13 cellular contexts compared by ENCODE assay signal in genomic region chr1:984476-984814, GRCh38. TPM values are rescaled to one million over a fixed set of nuclear protein-coding genes. Genes with fewer than 3 reads are reported as not detected.
DNase-seq lines count a peak whose midpoint lies in the region; ATAC-seq and TF ChIP-seq lines count a peak whose summit lies in the region.
"Had no signal": no experiment of that assay in that cellular context is flagged by ENCODE, and none has a peak within 500 bp of the region (broad histone marks: within the 10 kb centered on the region; RNA-seq: fewer than 3 reads in every experiment).

No MANE protein-coding gene starts in this region.

- H3K27ac Mint-ChIP-seq in effector memory CD8-positive, alpha-beta T cell = no peak overlapping the region

- H3K9me3 ChIP-seq in HEK293 (ENCODE audit: control insufficient read depth, insufficient read depth, low read depth, low read length) = no peaks in the 10 kb centered on the region
- peaks cover 0 to 4% of the 10 kb centered on the region in 2 donors for H3K9me3 ChIP-seq in neuronal stem cell (replicated peaks in 1 of 2; ENCODE audit: control insufficient read depth in 2 of 2, insufficient read depth in 1 of 2, low read depth in 1 of 2, low read length in 2 of 2)
- H3K9me3 ChIP-seq: mucosa of descending colon, vagina had no signal

- H2BK120ac ChIP-seq in neuronal stem cell (ENCODE audit: low read depth, low read length) = no peak overlapping the region

- TF ChIP-seq CTCF in AG10803 (conservative IDR thresholded peaks at IDR 0.05; ENCODE audit: low read length) (no peak), HEK293 (tag by site-specific recombination; IDR thresholded peaks at IDR 0.05) (no peak; the same call in 1 of the 2 replicates)

- H3K27ac ChIP-seq in HEK293 (ENCODE audit: extremely low read depth, low read depth, low read length) (no peak overlapping the region), neuronal stem cell (replicated peaks; ENCODE audit: low read length) (no peak overlapping the region)
- H3K27ac ChIP-seq: vagina had no signal

- H3K9me3 Mint-ChIP-seq in effector memory CD8-positive, alpha-beta T cell = no peaks in the 10 kb centered on the region

- no peak overlapping the region for H4K8ac ChIP-seq in neuronal stem cell (ENCODE audit: low read depth, low read length)

- peaks cover 0 to 48% (median 4%) of the 10 kb centered on the region in 3 experiments for H3K27me3 ChIP-seq in neuronal stem cell (ENCODE audit: control insufficient read depth in 3 of 3, insufficient read depth in 3 of 3, low read depth in 1 of 3, low read length in 3 of 3)
- H3K27me3 ChIP-seq: vagina had no signal

- DNase-seq in AG10803 (ENCODE audit: low read depth) = no peak
- DNase-seq in effector memory CD8-positive, alpha-beta T cell = no peak
- DNase-seq in neuronal stem cell (ENCODE audit: low spot score) = no peak
- DNase-seq in cerebellar cortex (ENCODE audit: low spot score) = no peak
- DNase-seq in NCI-H526 treated with DMSO at 0.1 percent for 48 hours (lab: John Stamatoyannopoulos, UW) = no peak
- DNase-seq: GOT3, NCI-H69, retina had no signal

- no CpG with 5 or more reads among the region's 12 CpGs for WGBS in neuronal stem cell (ENCODE audit: extremely low coverage in 2 of 2, insufficient read length in 2 of 2, insufficient replicate concordance in 1 of 2), 2 donors

- H3K9ac ChIP-seq in neuronal stem cell (ENCODE audit: low read depth, low read length, poor library complexity) = no peak overlapping the region

- H3K36me3 ChIP-seq in HEK293 (ENCODE audit: control insufficient read depth in 2 of 2, insufficient read depth in 1 of 2, low read length in 2 of 2) = no peaks in the 10 kb centered on the region
- no peaks in the 10 kb centered on the region for H3K36me3 ChIP-seq in neuronal stem cell (replicated peaks in 1 of 2; ENCODE audit: control insufficient read depth in 2 of 2, insufficient read depth in 2 of 2, low read length in 2 of 2)
- H3K36me3 ChIP-seq: vagina had no signal

- H3K4me1 ChIP-seq in HEK293 (ENCODE audit: control insufficient read depth, insufficient read depth, low read length) = no peaks in the 10 kb centered on the region
- no peaks in the 10 kb centered on the region for H3K4me1 ChIP-seq in neuronal stem cell (ENCODE audit: control insufficient read depth in 2 of 2, insufficient read depth in 1 of 2, low read depth in 1 of 2, low read length in 2 of 2)
- H3K4me1 ChIP-seq: vagina had no signal

- peak overlapping the region; percentile 84 for H2AFZ ChIP-seq in neuronal stem cell (ENCODE audit: low read length)

- no peak overlapping the region for H3K4me2 ChIP-seq in neuronal stem cell (ENCODE audit: insufficient read depth, low read length, poor library complexity, severe bottlenecking)

- POLR2A ChIA-PET in HEK293 (lab: Yijun Ruan, JAX) = interaction anchor here (0.8 to 0.9 kb wide), 2 partner anchors 8 to 307 kb away, joined by 3 read pairs; no protein-coding TSS in a partner anchor

- H2BK5ac ChIP-seq in neuronal stem cell (ENCODE audit: low read length) = no peak overlapping the region

- peak overlapping the region; percentile 85 for H3K18ac ChIP-seq in neuronal stem cell (ENCODE audit: low read length)

- H3K14ac ChIP-seq in neuronal stem cell (ENCODE audit: low read length) = no peak overlapping the region

- no peak overlapping the region for H4K91ac ChIP-seq in neuronal stem cell (ENCODE audit: low read depth, low read length, poor library complexity)

- no peak overlapping the region for H2BK12ac ChIP-seq in neuronal stem cell (ENCODE audit: low read length)

- no peak overlapping the region for H3K4me3 Mint-ChIP-seq in effector memory CD8-positive, alpha-beta T cell

- CTCF ChIA-PET in HEK293 (lab: Yijun Ruan, JAX) = interaction anchor here (0.5 to 4.0 kb wide), 29 partner anchors 8 to 385 kb away, joined by 3 to 53 read pairs (median 4); partner anchors contain the start of gene AGRN

- H3K79me1 ChIP-seq in neuronal stem cell (ENCODE audit: low read depth, low read length) = no peaks in the 10 kb centered on the region

- H3K23ac ChIP-seq in neuronal stem cell (ENCODE audit: low read depth, low read length, poor library complexity) = no peak overlapping the region

- H2AK5ac ChIP-seq in neuronal stem cell (ENCODE audit: low read depth, low read length) = no peak overlapping the region

- no peak overlapping the region for H3K4ac ChIP-seq in neuronal stem cell (ENCODE audit: low read length)

- peak; percentile 7 for ATAC-seq in effector memory CD8-positive, alpha-beta T cell (replicated peaks)
- ATAC-seq in GM18502 (IDR thresholded peaks at IDR 0.05; ENCODE audit: poor library complexity, unreplicated experiment) (no peak), GM21360 (IDR thresholded peaks at IDR 0.05; ENCODE audit: unreplicated experiment) (no peak)

- peaks cover 4% of the 10 kb centered on the region for H3K36me3 Mint-ChIP-seq in effector memory CD8-positive, alpha-beta T cell (ENCODE audit: insufficient read depth)

- peak overlapping the region; percentile 9 for H2BK15ac ChIP-seq in neuronal stem cell (ENCODE audit: low read length)

- peaks cover 36 to 55% of the 10 kb centered on the region in 2 donors for H3K27me3 Mint-ChIP-seq in effector memory CD8-positive, alpha-beta T cell

- H3K4me1 Mint-ChIP-seq in effector memory CD8-positive, alpha-beta T cell (ENCODE audit: low read depth in 2 of 2) = no peaks in the 10 kb centered on the region

- H3K4me3 ChIP-seq in AG10803 (ENCODE audit: low read length) (peak overlapping the region; percentile 26), HEK293 (ENCODE audit: low read depth, low read length) (no peak overlapping the region), neuronal stem cell (ENCODE audit: low read length in 2 of 2) (no peak overlapping the region)
- H3K4me3 ChIP-seq: mucosa of descending colon had no signal

TF ChIP-seq in HEK293, 187 proteins besides CTCF, POLR2A, EP300 and RAD21 (continues in another document):
- no peak for TF ChIP-seq ZNF169 (tag by site-specific recombination; IDR thresholded peaks at IDR 0.05)
- TF ChIP-seq ZFP41 (tag by site-specific recombination; IDR thresholded peaks at IDR 0.05; ENCODE audit: borderline replicate concordance) = no peak
- TF ChIP-seq ZNF785 (tag by site-specific recombination; IDR thresholded peaks at IDR 0.05) = no peak
- TF ChIP-seq ZNF266 (tag by site-specific recombination; IDR thresholded peaks at IDR 0.05; ENCODE audit: low read depth) = peak; percentile 86
- TF ChIP-seq, protein P1, sequence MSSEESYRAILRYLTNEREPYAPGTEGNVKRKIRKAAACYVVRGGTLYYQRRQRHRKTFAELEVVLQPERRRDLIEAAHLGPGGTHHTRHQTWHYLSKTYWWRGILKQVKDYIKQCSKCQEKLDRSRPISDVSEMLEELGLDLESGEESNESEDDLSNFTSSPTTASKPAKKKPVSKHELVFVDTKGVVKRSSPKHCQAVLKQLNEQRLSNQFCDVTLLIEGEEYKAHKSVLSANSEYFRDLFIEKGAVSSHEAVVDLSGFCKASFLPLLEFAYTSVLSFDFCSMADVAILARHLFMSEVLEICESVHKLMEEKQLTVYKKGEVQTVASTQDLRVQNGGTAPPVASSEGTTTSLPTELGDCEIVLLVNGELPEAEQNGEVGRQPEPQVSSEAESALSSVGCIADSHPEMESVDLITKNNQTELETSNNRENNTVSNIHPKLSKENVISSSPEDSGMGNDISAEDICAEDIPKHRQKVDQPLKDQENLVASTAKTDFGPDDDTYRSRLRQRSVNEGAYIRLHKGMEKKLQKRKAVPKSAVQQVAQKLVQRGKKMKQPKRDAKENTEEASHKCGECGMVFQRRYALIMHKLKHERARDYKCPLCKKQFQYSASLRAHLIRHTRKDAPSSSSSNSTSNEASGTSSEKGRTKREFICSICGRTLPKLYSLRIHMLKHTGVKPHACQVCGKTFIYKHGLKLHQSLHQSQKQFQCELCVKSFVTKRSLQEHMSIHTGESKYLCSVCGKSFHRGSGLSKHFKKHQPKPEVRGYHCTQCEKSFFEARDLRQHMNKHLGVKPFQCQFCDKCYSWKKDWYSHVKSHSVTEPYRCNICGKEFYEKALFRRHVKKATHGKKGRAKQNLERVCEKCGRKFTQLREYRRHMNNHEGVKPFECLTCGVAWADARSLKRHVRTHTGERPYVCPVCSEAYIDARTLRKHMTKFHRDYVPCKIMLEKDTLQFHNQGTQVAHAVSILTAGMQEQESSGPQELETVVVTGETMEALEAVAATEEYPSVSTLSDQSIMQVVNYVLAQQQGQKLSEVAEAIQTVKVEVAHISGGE (tag by site-specific recombination; conservative IDR thresholded peaks at IDR 0.05; ENCODE audit: low read depth) = peak; percentile 79
- TF ChIP-seq ZNF76 (tag by site-specific recombination; IDR thresholded peaks at IDR 0.05; ENCODE audit: borderline replicate concordance, low read depth) = no peak
- no peak for TF ChIP-seq ZNF311 (tag by site-specific recombination; IDR thresholded peaks at IDR 0.05; ENCODE audit: borderline replicate concordance)
- TF ChIP-seq, protein P2, sequence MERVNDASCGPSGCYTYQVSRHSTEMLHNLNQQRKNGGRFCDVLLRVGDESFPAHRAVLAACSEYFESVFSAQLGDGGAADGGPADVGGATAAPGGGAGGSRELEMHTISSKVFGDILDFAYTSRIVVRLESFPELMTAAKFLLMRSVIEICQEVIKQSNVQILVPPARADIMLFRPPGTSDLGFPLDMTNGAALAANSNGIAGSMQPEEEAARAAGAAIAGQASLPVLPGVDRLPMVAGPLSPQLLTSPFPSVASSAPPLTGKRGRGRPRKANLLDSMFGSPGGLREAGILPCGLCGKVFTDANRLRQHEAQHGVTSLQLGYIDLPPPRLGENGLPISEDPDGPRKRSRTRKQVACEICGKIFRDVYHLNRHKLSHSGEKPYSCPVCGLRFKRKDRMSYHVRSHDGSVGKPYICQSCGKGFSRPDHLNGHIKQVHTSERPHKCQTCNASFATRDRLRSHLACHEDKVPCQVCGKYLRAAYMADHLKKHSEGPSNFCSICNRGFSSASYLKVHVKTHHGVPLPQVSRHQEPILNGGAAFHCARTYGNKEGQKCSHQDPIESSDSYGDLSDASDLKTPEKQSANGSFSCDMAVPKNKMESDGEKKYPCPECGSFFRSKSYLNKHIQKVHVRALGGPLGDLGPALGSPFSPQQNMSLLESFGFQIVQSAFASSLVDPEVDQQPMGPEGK (tag by site-specific recombination; IDR thresholded peaks at IDR 0.05) = no peak
- TF ChIP-seq ZNF529 (tag by site-specific recombination; IDR thresholded peaks at IDR 0.05; ENCODE audit: insufficient replicate concordance) = no peak
- no peak for TF ChIP-seq ZNF24 (tag by site-specific recombination; IDR thresholded peaks at IDR 0.05)
- no peak for TF ChIP-seq ZNF610 (tag by site-specific recombination; IDR thresholded peaks at IDR 0.05; ENCODE audit: borderline replicate concordance)
- TF ChIP-seq SP3 (tag by site-specific recombination; IDR thresholded peaks at IDR 0.05) = no peak

RNA-seq across cellular contexts. Expression of gene PERM1, which starts 2.6 kb away (rescaled TPM):
- polyA plus RNA-seq in neuronal stem cell (2013, experiment 1 of 2) = not detected
- 0.01 TPM for polyA plus RNA-seq in neuronal stem cell (2013, experiment 2 of 2)

RNA-seq across cellular contexts. Expression of gene HES4, which starts 15.5 kb away (rescaled TPM):
- polyA plus RNA-seq in neuronal stem cell (2013, experiment 1 of 2) = 312 TPM
- polyA plus RNA-seq in neuronal stem cell (2013, experiment 2 of 2) = 285 TPM

RNA-seq across cellular contexts. Expression of gene PLEKHN1, which starts 18.2 kb away (rescaled TPM):
- polyA plus RNA-seq in neuronal stem cell (2013, experiment 1 of 2) = 0.07 TPM
- 0.03 TPM for polyA plus RNA-seq in neuronal stem cell (2013, experiment 2 of 2)

RNA-seq across cellular contexts. Expression of gene KLHL17, which starts 24.1 kb away (rescaled TPM):
- polyA plus RNA-seq in neuronal stem cell (2013, experiment 1 of 2) = 22.0 TPM
- 20.9 TPM for polyA plus RNA-seq in neuronal stem cell (2013, experiment 2 of 2)

RNA-seq across cellular contexts. Expression of gene NOC2L, which starts 25.4 kb away (rescaled TPM):
- 33.5 TPM for polyA plus RNA-seq in neuronal stem cell (2013, experiment 1 of 2)
- 32.6 TPM for polyA plus RNA-seq in neuronal stem cell (2013, experiment 2 of 2)
